In genomic region chr2:705971-706511, GRCh38 we compare ENCODE assay signal across 1 cellular context.
TF ChIP-seq lines count a peak whose summit lies in the region.

No MANE protein-coding gene starts in this region.

TF ChIP-seq in GM23338, 12 proteins besides CTCF, POLR2A, EP300 and RAD21 (continued from another document):
- TF ChIP-seq REST (IDR thresholded peaks at IDR 0.05; ENCODE audit: unreplicated experiment) = no peak
- TF ChIP-seq ZNF114 (CRISPR knock-in tag; IDR thresholded peaks at IDR 0.05) = no peak
- TF ChIP-seq CREB1 (CRISPR knock-in tag; IDR thresholded peaks at IDR 0.05; ENCODE audit: low read depth) = no peak
- no peak for TF ChIP-seq JUNB (IDR thresholded peaks at IDR 0.05; ENCODE audit: unreplicated experiment)
